Comparison of ENCODE assay signal across 14 cellular contexts in the genomic region with DNA sequence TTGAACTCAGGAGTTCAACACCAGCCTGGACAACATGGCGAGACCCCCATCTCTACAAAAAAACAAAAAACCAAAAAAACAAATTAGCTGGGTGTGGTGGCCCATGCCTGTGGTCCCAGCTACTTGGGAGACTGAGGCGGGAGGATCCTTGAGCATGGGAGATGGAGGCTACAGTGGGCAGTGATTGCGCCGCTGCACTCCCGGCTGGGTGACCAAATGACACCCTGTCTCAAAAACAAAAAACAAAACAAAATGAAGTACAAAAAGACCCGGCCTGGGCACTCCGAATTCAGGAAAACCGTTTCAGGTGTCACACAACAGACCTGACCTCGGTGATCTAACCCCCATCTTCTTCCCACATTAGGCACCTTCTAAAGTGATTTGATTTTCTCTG.
"Had no signal": no experiment of that assay in that cellular context is flagged by ENCODE, and none has a peak within 500 bp of the region (broad histone marks: within the 10 kb centered on the region; RNA-seq: fewer than 3 reads in every experiment).

No MANE protein-coding gene starts in this region.

- DNase-seq: effector memory CD8-positive, alpha-beta T cell; esophagus squamous epithelium; foreskin fibroblast; islet precursor cell; right cardiac atrium; stimulated activated CD4-positive, alpha-beta T cell treated with anti-CD3 and anti-CD28 coated beads, Interleukin-12 subunit alpha, Interleukin-12 subunit beta, amount 100 ng/mL, for 4 hours; stimulated activated naive CD4-positive, alpha-beta T cell; trophoblast cell had no signal

- H3K36me3 Mint-ChIP-seq: naive thymus-derived CD8-positive, alpha-beta T cell had no signal

- H3K27me3 ChIP-seq: neutrophil had no signal

- H3K9me3 ChIP-seq: esophagus squamous epithelium, gastroesophageal sphincter, neutrophil had no signal

- H3K4me1 ChIP-seq: esophagus squamous epithelium, gastroesophageal sphincter had no signal

- H3K27ac Mint-ChIP-seq: dendritic cell treated with granulocyte-macrophage colony-stimulating factor and Interleukin-4, amounts not matched to agents 40 ng/mL and 50 ng/mL, for 4 days; naive thymus-derived CD8-positive, alpha-beta T cell had no signal

- ATAC-seq: effector memory CD8-positive, alpha-beta T cell; gastroesophageal sphincter; naive thymus-derived CD8-positive, alpha-beta T cell; right cardiac atrium had no signal

- H3K9me3 Mint-ChIP-seq: dendritic cell treated with granulocyte-macrophage colony-stimulating factor and Interleukin-4, amounts not matched to agents 40 ng/mL and 50 ng/mL, for 4 days; effector memory CD8-positive, alpha-beta T cell had no signal

- H3K4me3 ChIP-seq: esophagus squamous epithelium, gastroesophageal sphincter had no signal

- FAIRE-seq: small intestine, urothelium cell line had no signal

- H3K36me3 ChIP-seq: esophagus squamous epithelium, gastroesophageal sphincter, neutrophil had no signal

- H3K4me3 Mint-ChIP-seq: dendritic cell treated with granulocyte-macrophage colony-stimulating factor and Interleukin-4, amounts not matched to agents 40 ng/mL and 50 ng/mL, for 4 days; effector memory CD8-positive, alpha-beta T cell; naive thymus-derived CD8-positive, alpha-beta T cell had no signal

- H3K27ac ChIP-seq: esophagus squamous epithelium, gastroesophageal sphincter, neutrophil had no signal
